In the genomic region with DNA sequence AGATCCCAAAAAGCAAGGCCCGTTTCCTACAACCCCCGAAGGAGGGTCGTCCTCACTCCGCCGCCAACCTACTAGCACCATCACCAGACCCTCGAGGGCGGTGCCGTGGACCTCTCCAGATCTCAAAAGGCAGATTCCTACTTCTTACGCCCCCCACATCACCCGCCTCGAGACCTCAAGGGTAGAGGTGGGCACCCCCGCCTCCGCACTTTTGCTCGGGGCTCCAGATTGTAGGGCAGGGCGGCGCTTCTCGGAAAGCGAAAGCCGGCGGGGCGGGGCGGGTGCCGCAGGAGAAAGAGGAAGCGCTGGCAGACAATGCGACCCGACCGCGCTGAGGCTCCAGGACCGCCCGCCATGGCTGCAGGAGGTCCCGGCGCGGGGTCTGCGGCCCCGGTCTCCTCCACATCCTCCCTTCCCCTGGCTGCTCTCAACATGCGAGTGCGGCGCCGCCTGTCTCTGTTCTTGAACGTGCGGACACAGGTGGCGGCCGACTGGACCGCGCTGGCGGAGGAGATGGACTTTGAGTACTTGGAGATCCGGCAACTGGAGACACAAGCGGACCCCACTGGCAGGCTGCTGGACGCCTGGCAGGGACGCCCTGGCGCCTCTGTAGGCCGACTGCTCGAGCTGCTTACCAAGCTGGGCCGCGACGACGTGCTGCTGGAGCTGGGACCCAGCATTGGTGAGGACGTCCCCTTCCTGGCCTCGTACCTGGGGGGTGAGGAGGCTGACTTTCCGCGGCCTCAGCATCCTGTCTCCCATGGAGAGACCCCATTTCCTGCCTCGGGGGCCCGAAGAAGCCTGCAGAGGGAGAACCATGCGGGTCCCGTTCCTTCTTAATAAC, we compare ENCODE assay signal across 1 cellular context.
TF ChIP-seq lines count a peak whose summit lies in the region.

A gene (plus strand): TSS at position 315 of the 844 bp plus-strand sequence. CDS start 40 bp downstream, at position 355.

TF ChIP-seq in HepG2, 621 proteins besides CTCF, POLR2A, EP300 and RAD21 (continued from another document and continues in another):
- TF ChIP-seq, protein P1, sequence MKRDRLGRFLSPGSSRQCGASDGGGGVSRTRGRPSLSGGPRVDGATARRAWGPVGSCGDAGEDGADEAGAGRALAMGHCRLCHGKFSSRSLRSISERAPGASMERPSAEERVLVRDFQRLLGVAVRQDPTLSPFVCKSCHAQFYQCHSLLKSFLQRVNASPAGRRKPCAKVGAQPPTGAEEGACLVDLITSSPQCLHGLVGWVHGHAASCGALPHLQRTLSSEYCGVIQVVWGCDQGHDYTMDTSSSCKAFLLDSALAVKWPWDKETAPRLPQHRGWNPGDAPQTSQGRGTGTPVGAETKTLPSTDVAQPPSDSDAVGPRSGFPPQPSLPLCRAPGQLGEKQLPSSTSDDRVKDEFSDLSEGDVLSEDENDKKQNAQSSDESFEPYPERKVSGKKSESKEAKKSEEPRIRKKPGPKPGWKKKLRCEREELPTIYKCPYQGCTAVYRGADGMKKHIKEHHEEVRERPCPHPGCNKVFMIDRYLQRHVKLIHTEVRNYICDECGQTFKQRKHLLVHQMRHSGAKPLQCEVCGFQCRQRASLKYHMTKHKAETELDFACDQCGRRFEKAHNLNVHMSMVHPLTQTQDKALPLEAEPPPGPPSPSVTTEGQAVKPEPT (CRISPR knock-in tag; IDR thresholded peaks at IDR 0.05; ENCODE audit: low read depth) = no peak
- TF ChIP-seq, protein P2, sequence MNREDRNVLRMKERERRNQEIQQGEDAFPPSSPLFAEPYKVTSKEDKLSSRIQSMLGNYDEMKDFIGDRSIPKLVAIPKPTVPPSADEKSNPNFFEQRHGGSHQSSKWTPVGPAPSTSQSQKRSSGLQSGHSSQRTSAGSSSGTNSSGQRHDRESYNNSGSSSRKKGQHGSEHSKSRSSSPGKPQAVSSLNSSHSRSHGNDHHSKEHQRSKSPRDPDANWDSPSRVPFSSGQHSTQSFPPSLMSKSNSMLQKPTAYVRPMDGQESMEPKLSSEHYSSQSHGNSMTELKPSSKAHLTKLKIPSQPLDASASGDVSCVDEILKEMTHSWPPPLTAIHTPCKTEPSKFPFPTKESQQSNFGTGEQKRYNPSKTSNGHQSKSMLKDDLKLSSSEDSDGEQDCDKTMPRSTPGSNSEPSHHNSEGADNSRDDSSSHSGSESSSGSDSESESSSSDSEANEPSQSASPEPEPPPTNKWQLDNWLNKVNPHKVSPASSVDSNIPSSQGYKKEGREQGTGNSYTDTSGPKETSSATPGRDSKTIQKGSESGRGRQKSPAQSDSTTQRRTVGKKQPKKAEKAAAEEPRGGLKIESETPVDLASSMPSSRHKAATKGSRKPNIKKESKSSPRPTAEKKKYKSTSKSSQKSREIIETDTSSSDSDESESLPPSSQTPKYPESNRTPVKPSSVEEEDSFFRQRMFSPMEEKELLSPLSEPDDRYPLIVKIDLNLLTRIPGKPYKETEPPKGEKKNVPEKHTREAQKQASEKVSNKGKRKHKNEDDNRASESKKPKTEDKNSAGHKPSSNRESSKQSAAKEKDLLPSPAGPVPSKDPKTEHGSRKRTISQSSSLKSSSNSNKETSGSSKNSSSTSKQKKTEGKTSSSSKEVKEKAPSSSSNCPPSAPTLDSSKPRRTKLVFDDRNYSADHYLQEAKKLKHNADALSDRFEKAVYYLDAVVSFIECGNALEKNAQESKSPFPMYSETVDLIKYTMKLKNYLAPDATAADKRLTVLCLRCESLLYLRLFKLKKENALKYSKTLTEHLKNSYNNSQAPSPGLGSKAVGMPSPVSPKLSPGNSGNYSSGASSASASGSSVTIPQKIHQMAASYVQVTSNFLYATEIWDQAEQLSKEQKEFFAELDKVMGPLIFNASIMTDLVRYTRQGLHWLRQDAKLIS (CRISPR knock-in tag; IDR thresholded peaks at IDR 0.05) = 0 out of 2 replicates have a peak, but pooled peaks have one; percentile 43
- TF ChIP-seq GTF3A (CRISPR knock-in tag; conservative IDR thresholded peaks at IDR 0.05) = no peak
- TF ChIP-seq ZNF607 (CRISPR knock-in tag; IDR thresholded peaks at IDR 0.05; ENCODE audit: borderline replicate concordance) = 0 out of 2 replicates have a peak, but pooled peaks have one; percentile 64
- TF ChIP-seq ADNP (CRISPR knock-in tag; IDR thresholded peaks at IDR 0.05) = no peak
- TF ChIP-seq YEATS4 (CRISPR knock-in tag; IDR thresholded peaks at IDR 0.05; ENCODE audit: borderline replicate concordance) = peak; percentile 87; the same call in 1 of the 2 replicates
- TF ChIP-seq PCBP2 (optimal IDR thresholded peaks at IDR 0.05; ENCODE audit: low read depth, low read length, poor library complexity, severe bottlenecking) = no peak
- peak; percentile 81 for TF ChIP-seq SRY (CRISPR knock-in tag; IDR thresholded peaks at IDR 0.05)
- TF ChIP-seq, protein P3, sequence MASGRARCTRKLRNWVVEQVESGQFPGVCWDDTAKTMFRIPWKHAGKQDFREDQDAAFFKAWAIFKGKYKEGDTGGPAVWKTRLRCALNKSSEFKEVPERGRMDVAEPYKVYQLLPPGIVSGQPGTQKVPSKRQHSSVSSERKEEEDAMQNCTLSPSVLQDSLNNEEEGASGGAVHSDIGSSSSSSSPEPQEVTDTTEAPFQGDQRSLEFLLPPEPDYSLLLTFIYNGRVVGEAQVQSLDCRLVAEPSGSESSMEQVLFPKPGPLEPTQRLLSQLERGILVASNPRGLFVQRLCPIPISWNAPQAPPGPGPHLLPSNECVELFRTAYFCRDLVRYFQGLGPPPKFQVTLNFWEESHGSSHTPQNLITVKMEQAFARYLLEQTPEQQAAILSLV (CRISPR knock-in tag; IDR thresholded peaks at IDR 0.05; ENCODE audit: borderline replicate concordance) = no peak; the same call in 1 of the 2 replicates
- TF ChIP-seq RBAK (CRISPR knock-in tag; IDR thresholded peaks at IDR 0.05) = no peak
- TF ChIP-seq HOXD1 (CRISPR knock-in tag; IDR thresholded peaks at IDR 0.05) = peak; percentile 54; the same call in 1 of the 2 replicates
- TF ChIP-seq MAF1 (CRISPR knock-in tag; IDR thresholded peaks at IDR 0.05; ENCODE audit: borderline replicate concordance) = no peak
- TF ChIP-seq JUN (CRISPR knock-in tag; IDR thresholded peaks at IDR 0.05) = no peak
- TF ChIP-seq HNF4A (CRISPR knock-in tag; IDR thresholded peaks at IDR 0.05) = peak; percentile 77
- TF ChIP-seq, protein P4, sequence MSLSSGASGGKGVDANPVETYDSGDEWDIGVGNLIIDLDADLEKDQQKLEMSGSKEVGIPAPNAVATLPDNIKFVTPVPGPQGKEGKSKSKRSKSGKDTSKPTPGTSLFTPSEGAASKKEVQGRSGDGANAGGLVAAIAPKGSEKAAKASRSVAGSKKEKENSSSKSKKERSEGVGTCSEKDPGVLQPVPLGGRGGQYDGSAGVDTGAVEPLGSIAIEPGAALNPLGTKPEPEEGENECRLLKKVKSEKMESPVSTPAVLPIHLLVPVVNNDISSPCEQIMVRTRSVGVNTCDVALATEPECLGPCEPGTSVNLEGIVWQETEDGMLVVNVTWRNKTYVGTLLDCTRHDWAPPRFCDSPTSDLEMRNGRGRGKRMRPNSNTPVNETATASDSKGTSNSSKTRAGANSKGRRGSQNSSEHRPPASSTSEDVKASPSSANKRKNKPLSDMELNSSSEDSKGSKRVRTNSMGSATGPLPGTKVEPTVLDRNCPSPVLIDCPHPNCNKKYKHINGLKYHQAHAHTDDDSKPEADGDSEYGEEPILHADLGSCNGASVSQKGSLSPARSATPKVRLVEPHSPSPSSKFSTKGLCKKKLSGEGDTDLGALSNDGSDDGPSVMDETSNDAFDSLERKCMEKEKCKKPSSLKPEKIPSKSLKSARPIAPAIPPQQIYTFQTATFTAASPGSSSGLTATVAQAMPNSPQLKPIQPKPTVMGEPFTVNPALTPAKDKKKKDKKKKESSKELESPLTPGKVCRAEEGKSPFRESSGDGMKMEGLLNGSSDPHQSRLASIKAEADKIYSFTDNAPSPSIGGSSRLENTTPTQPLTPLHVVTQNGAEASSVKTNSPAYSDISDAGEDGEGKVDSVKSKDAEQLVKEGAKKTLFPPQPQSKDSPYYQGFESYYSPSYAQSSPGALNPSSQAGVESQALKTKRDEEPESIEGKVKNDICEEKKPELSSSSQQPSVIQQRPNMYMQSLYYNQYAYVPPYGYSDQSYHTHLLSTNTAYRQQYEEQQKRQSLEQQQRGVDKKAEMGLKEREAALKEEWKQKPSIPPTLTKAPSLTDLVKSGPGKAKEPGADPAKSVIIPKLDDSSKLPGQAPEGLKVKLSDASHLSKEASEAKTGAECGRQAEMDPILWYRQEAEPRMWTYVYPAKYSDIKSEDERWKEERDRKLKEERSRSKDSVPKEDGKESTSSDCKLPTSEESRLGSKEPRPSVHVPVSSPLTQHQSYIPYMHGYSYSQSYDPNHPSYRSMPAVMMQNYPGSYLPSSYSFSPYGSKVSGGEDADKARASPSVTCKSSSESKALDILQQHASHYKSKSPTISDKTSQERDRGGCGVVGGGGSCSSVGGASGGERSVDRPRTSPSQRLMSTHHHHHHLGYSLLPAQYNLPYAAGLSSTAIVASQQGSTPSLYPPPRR (CRISPR knock-in tag; IDR thresholded peaks at IDR 0.05; ENCODE audit: borderline replicate concordance) = peak; percentile 13; the same call in 1 of the 2 replicates
- TF ChIP-seq NAIF1 (CRISPR knock-in tag; IDR thresholded peaks at IDR 0.05; ENCODE audit: borderline replicate concordance) = 0 out of 2 replicates have a peak, but pooled peaks have one; percentile 36
- TF ChIP-seq, protein P5, sequence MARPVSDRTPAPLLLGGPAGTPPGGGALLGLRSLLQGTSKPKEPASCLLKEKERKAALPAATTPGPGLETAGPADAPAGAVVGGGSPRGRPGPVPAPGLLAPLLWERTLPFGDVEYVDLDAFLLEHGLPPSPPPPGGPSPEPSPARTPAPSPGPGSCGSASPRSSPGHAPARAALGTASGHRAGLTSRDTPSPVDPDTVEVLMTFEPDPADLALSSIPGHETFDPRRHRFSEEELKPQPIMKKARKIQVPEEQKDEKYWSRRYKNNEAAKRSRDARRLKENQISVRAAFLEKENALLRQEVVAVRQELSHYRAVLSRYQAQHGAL (CRISPR knock-in tag; IDR thresholded peaks at IDR 0.05; ENCODE audit: not compliant biosample characterization) = no peak
- TF ChIP-seq ZNF282 (IDR thresholded peaks at IDR 0.05; ENCODE audit: partially characterized antibody) = no peak
- peak in 1 of 2 experiments; percentile 58; a peak in 2 of 4 replicates for TF ChIP-seq KLF16 (CRISPR knock-in tag; IDR thresholded peaks at IDR 0.05)
- TF ChIP-seq ZNF616 (CRISPR knock-in tag; IDR thresholded peaks at IDR 0.05; ENCODE audit: low read depth) = no peak
- TF ChIP-seq ZBTB7A (CRISPR knock-in tag; IDR thresholded peaks at IDR 0.05) = peak; percentile 60; the same call in 1 of the 2 replicates
- no peak for TF ChIP-seq ELF4 (CRISPR knock-in tag; IDR thresholded peaks at IDR 0.05; ENCODE audit: borderline replicate concordance)
- TF ChIP-seq, protein P6, sequence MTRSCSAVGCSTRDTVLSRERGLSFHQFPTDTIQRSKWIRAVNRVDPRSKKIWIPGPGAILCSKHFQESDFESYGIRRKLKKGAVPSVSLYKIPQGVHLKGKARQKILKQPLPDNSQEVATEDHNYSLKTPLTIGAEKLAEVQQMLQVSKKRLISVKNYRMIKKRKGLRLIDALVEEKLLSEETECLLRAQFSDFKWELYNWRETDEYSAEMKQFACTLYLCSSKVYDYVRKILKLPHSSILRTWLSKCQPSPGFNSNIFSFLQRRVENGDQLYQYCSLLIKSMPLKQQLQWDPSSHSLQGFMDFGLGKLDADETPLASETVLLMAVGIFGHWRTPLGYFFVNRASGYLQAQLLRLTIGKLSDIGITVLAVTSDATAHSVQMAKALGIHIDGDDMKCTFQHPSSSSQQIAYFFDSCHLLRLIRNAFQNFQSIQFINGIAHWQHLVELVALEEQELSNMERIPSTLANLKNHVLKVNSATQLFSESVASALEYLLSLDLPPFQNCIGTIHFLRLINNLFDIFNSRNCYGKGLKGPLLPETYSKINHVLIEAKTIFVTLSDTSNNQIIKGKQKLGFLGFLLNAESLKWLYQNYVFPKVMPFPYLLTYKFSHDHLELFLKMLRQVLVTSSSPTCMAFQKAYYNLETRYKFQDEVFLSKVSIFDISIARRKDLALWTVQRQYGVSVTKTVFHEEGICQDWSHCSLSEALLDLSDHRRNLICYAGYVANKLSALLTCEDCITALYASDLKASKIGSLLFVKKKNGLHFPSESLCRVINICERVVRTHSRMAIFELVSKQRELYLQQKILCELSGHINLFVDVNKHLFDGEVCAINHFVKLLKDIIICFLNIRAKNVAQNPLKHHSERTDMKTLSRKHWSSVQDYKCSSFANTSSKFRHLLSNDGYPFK (CRISPR knock-in tag; IDR thresholded peaks at IDR 0.05; ENCODE audit: borderline replicate concordance) = peak; percentile 21; the same call in 1 of the 2 replicates
- no peak for TF ChIP-seq ZNF737 (CRISPR knock-in tag; IDR thresholded peaks at IDR 0.05; ENCODE audit: borderline replicate concordance)
- peak; percentile 79 for TF ChIP-seq HNRNPLL (IDR thresholded peaks at IDR 0.05; ENCODE audit: low read depth, low read length, poor library complexity, severe bottlenecking)
- peak; percentile 84; the same call in 1 of the 2 replicates for TF ChIP-seq ZNF33B (CRISPR knock-in tag; IDR thresholded peaks at IDR 0.05)
- TF ChIP-seq SNAI1 (CRISPR knock-in tag; IDR thresholded peaks at IDR 0.05; ENCODE audit: borderline replicate concordance) = peak; percentile 88
- peak; percentile 92 for TF ChIP-seq POLR2G (IDR thresholded peaks at IDR 0.05; ENCODE audit: low read depth, low read length)
- 0 out of 2 replicates have a peak, but pooled peaks have one; percentile 47 for TF ChIP-seq ZNF589 (CRISPR knock-in tag; conservative IDR thresholded peaks at IDR 0.05)
- peak; percentile 77 for TF ChIP-seq ZNF777 (CRISPR knock-in tag; IDR thresholded peaks at IDR 0.05)
- TF ChIP-seq, protein P7, sequence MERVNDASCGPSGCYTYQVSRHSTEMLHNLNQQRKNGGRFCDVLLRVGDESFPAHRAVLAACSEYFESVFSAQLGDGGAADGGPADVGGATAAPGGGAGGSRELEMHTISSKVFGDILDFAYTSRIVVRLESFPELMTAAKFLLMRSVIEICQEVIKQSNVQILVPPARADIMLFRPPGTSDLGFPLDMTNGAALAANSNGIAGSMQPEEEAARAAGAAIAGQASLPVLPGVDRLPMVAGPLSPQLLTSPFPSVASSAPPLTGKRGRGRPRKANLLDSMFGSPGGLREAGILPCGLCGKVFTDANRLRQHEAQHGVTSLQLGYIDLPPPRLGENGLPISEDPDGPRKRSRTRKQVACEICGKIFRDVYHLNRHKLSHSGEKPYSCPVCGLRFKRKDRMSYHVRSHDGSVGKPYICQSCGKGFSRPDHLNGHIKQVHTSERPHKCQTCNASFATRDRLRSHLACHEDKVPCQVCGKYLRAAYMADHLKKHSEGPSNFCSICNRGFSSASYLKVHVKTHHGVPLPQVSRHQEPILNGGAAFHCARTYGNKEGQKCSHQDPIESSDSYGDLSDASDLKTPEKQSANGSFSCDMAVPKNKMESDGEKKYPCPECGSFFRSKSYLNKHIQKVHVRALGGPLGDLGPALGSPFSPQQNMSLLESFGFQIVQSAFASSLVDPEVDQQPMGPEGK (CRISPR knock-in tag; IDR thresholded peaks at IDR 0.05) = peak; percentile 31
